In genomic region chr11:69716099-69716498, GRCh38 we compare ENCODE assay signal across 1 cellular context.
TF ChIP-seq lines count a peak whose summit lies in the region.

No MANE protein-coding gene starts in this region.

TF ChIP-seq in HepG2, 621 proteins besides CTCF, POLR2A, EP300 and RAD21:
- TF ChIP-seq ZNF558 (CRISPR knock-in tag; IDR thresholded peaks at IDR 0.05; ENCODE audit: borderline replicate concordance): no peak
- TF ChIP-seq MNT (IDR thresholded peaks at IDR 0.05): peak; percentile 90
